In genomic region chr22:29081499-29082236, GRCh38 we compare ENCODE assay signal across 28 cellular contexts. TPM values are rescaled to one million over a fixed set of nuclear protein-coding genes. Genes with fewer than 3 reads are reported as not detected.
DNase-seq lines count a peak whose midpoint lies in the region; ATAC-seq and TF ChIP-seq lines count a peak whose summit lies in the region.
"Had no signal": no experiment of that assay in that cellular context is flagged by ENCODE, and none has a peak within 500 bp of the region (broad histone marks: within the 10 kb centered on the region; RNA-seq: fewer than 3 reads in every experiment).

No MANE protein-coding gene starts in this region.

- DNase-seq in NCI-H82 (lab: John Stamatoyannopoulos, UW), result peak; percentile 46
- DNase-seq in NCI-H82 treated with DMSO at 0.1 percent for 48 hours (lab: John Stamatoyannopoulos, UW; ENCODE audit: unreplicated experiment), result no peak
- no peak for DNase-seq in esophagus muscularis mucosa (ENCODE audit: extremely low spot score)
- DNase-seq in left lung, result no peak
- DNase-seq in upper lobe of right lung, result no peak
- DNase-seq in HEK293T (ENCODE audit: extremely low spot score), result no peak
- no peak for DNase-seq in RPMI8226
- no peak for DNase-seq in endothelial cell (ENCODE audit: low spot score)
- DNase-seq: ACHN; activated CD8-positive, alpha-beta T cell treated with anti-CD3 and anti-CD28 coated beads for 36 hours; activated effector memory CD4-positive, alpha-beta T cell treated with anti-CD3 and anti-CD28 coated beads, Interleukin-2, amount 50 U/mL, for 16 hours; activated naive CD8-positive, alpha-beta T cell treated with anti-CD3 and anti-CD28 coated beads, Interleukin-2, amount 50 U/mL, for 24 hours; activated T-cell treated with anti-CD3 and anti-CD28 coated beads for 4 hours; DMS79; effector CD4-positive, alpha-beta T cell; gastrocnemius medialis; NCI-H1436; NCI-H774; OCI-M1; substantia nigra; uterus had no signal

- H3K27me3 ChIP-seq in esophagus muscularis mucosa (no peaks in the 10 kb centered on the region), left lung (no peaks in the 10 kb centered on the region), upper lobe of right lung (no peaks in the 10 kb centered on the region)
- H3K27me3 ChIP-seq: body of pancreas, gastrocnemius medialis, neural progenitor cell, uterus had no signal

- no peaks in the 10 kb centered on the region for H3K27me3 Mint-ChIP-seq in endothelial cell (ENCODE audit: unreplicated experiment)

- H3K27ac Mint-ChIP-seq in endothelial cell (ENCODE audit: unreplicated experiment), result no peak overlapping the region
- H3K27ac Mint-ChIP-seq: activated CD8-positive, alpha-beta T cell treated with anti-CD3 and anti-CD28 coated beads for 36 hours; activated naive CD8-positive, alpha-beta T cell treated with anti-CD3 and anti-CD28 coated beads, Interleukin-2, amount 50 U/mL, for 24 hours; neural progenitor cell had no signal

- H3K27ac ChIP-seq in esophagus muscularis mucosa (replicated peaks in 1 of 4) (peak overlapping the region in 3 of 4 donors; percentile 31 to 41 (median 37)), left lung (peak overlapping the region in 1 of 2 donors; percentile 48), upper lobe of right lung (peak overlapping the region; percentile 43)
- H3K27ac ChIP-seq: neural progenitor cell, prostate gland had no signal

- no peaks in the 10 kb centered on the region for H3K4me1 Mint-ChIP-seq in endothelial cell (ENCODE audit: unreplicated experiment)

- intact Hi-C loops in esophagus muscularis mucosa (cut with DNase I), result no loop called here
- intact Hi-C loops in left lung (cut with DNase I), result no loop called here
- intact Hi-C loops in upper lobe of right lung (cut with DNase I), result no loop called here

- WGBS in esophagus muscularis mucosa, result 64% methylated on average over 3 of the region's 3 CpGs

- H3K4me1 ChIP-seq in esophagus muscularis mucosa (peaks cover 10 to 23% (median 16%) of the 10 kb centered on the region in 4 donors), left lung (peaks cover 3 to 45% of the 10 kb centered on the region in 2 donors), upper lobe of right lung (peaks cover 34% of the 10 kb centered on the region)
- H3K4me1 ChIP-seq: uterus had no signal

- ATAC-seq in left lung (peak; percentile 28), upper lobe of right lung (no peak)
- ATAC-seq: activated CD4-positive, CD25-positive, alpha-beta regulatory T cell treated with anti-CD3 and anti-CD28 coated beads, Interleukin-2, amount 50 U/mL, for 24 hours; activated CD8-positive, alpha-beta T cell treated with anti-CD3 and anti-CD28 coated beads for 36 hours; activated naive CD8-positive, alpha-beta T cell treated with anti-CD3 and anti-CD28 coated beads, Interleukin-2, amount 50 U/mL, for 24 hours; body of pancreas had no signal

- CTCF ChIA-PET in HEK293T (lab: Yijun Ruan, JAX), result interaction anchor here (0.6 to 0.9 kb wide), 2 partner anchors 23 to 422 kb away, joined by 3 to 4 read pairs; no protein-coding TSS in a partner anchor

- no peak overlapping the region for H3K4me3 Mint-ChIP-seq in endothelial cell (ENCODE audit: unreplicated experiment)
- H3K4me3 Mint-ChIP-seq: activated CD8-positive, alpha-beta T cell treated with anti-CD3 and anti-CD28 coated beads for 36 hours; activated naive CD8-positive, alpha-beta T cell treated with anti-CD3 and anti-CD28 coated beads, Interleukin-2, amount 50 U/mL, for 24 hours; neural progenitor cell had no signal

- no peak for TF ChIP-seq POLR2A in esophagus muscularis mucosa (IDR thresholded peaks at IDR 0.05; ENCODE audit: low read depth)

- H3K36me3 Mint-ChIP-seq in endothelial cell (ENCODE audit: low read depth, unreplicated experiment), result no peaks in the 10 kb centered on the region
- H3K36me3 Mint-ChIP-seq: neural progenitor cell had no signal

- POLR2A ChIA-PET in HEK293T (lab: Yijun Ruan, JAX), result no interaction called here

- H3K36me3 ChIP-seq in esophagus muscularis mucosa (no peaks in the 10 kb centered on the region), left lung (no peaks in the 10 kb centered on the region), upper lobe of right lung (no peaks in the 10 kb centered on the region)
- H3K36me3 ChIP-seq: gastrocnemius medialis, neural progenitor cell, prostate gland, uterus had no signal

- H3K9me3 ChIP-seq in esophagus muscularis mucosa (no peaks in the 10 kb centered on the region), left lung (no peaks in the 10 kb centered on the region), upper lobe of right lung (no peaks in the 10 kb centered on the region)
- H3K9me3 ChIP-seq: body of pancreas, gastrocnemius medialis, prostate gland, uterus had no signal

- no peaks in the 10 kb centered on the region for H3K9me3 Mint-ChIP-seq in endothelial cell (ENCODE audit: unreplicated experiment)
- H3K9me3 Mint-ChIP-seq: activated CD8-positive, alpha-beta T cell treated with anti-CD3 and anti-CD28 coated beads for 36 hours; activated naive CD8-positive, alpha-beta T cell treated with anti-CD3 and anti-CD28 coated beads, Interleukin-2, amount 50 U/mL, for 24 hours; neural progenitor cell had no signal

- H3K4me3 ChIP-seq in esophagus muscularis mucosa (no peak overlapping the region), left lung (no peak overlapping the region), upper lobe of right lung (no peak overlapping the region)
- H3K4me3 ChIP-seq: body of pancreas, gastrocnemius medialis, lung, neural progenitor cell, prostate gland, uterus had no signal

- no peak for TF ChIP-seq CTCF in esophagus muscularis mucosa (IDR thresholded peaks at IDR 0.05)
- TF ChIP-seq CTCF in left lung (IDR thresholded peaks at IDR 0.05), result no peak
- no peak for TF ChIP-seq CTCF in upper lobe of right lung (IDR thresholded peaks at IDR 0.05)
- no peak for TF ChIP-seq CTCF in endothelial cell (IDR thresholded peaks at IDR 0.05; ENCODE audit: unreplicated experiment)

- TF ChIP-seq EP300 in esophagus muscularis mucosa (IDR thresholded peaks at IDR 0.05), result no peak

TF ChIP-seq in HEK293T, 16 proteins besides CTCF, POLR2A, EP300 and RAD21:
- TF ChIP-seq LEF1 (IDR thresholded peaks at IDR 0.05; ENCODE audit: borderline replicate concordance) (no peak), FOXK2 (IDR thresholded peaks at IDR 0.05) (no peak), HDGF (IDR thresholded peaks at IDR 0.05; ENCODE audit: borderline replicate concordance) (no peak), ELF4 (IDR thresholded peaks at IDR 0.05) (no peak), SUZ12 (IDR thresholded peaks at IDR 0.05) (no peak), FOXA1 (IDR thresholded peaks at IDR 0.05) (no peak), SP1 (IDR thresholded peaks at IDR 0.05) (no peak), TARDBP (IDR thresholded peaks at IDR 0.05) (no peak), BHLHE40 (IDR thresholded peaks at IDR 0.05; ENCODE audit: borderline replicate concordance) (no peak), NFRKB (IDR thresholded peaks at IDR 0.05) (no peak), ARNT (IDR thresholded peaks at IDR 0.05) (no peak), FOXM1 (IDR thresholded peaks at IDR 0.05; ENCODE audit: borderline replicate concordance) (no peak), L3MBTL2 (conservative IDR thresholded peaks at IDR 0.05) (no peak), ZNF384 (IDR thresholded peaks at IDR 0.05) (no peak), CTBP1 (IDR thresholded peaks at IDR 0.05; ENCODE audit: borderline replicate concordance) (no peak)
- TF ChIP-seq, protein P1, sequence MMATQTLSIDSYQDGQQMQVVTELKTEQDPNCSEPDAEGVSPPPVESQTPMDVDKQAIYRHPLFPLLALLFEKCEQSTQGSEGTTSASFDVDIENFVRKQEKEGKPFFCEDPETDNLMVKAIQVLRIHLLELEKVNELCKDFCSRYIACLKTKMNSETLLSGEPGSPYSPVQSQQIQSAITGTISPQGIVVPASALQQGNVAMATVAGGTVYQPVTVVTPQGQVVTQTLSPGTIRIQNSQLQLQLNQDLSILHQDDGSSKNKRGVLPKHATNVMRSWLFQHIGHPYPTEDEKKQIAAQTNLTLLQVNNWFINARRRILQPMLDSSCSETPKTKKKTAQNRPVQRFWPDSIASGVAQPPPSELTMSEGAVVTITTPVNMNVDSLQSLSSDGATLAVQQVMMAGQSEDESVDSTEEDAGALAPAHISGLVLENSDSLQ (IDR thresholded peaks at IDR 0.05), result no peak

RNA-seq across cellular contexts. Expression of gene KREMEN1, which starts 8.8 kb away (rescaled TPM):
- 10 to 100 TPM in 3 of 4 donors, 1 to 10 TPM in 1; 8.7 to 14.6 (median 12.4) TPM for total RNA-seq in esophagus muscularis mucosa
- 10 to 100 TPM; 24.6 to 42.3 TPM for total RNA-seq in left lung
- total RNA-seq in upper lobe of right lung, result 23.3 TPM
- total RNA-seq in endothelial cell (ENCODE audit: unreplicated experiment), result 3.1 TPM

RNA-seq across cellular contexts. Expression of gene C22orf31, which starts 20.0 kb away (rescaled TPM):
- not detected for total RNA-seq in esophagus muscularis mucosa
- under 1 TPM in 1 of 2 donors, not detected in 1; 0.29 TPM for total RNA-seq in left lung
- total RNA-seq in upper lobe of right lung, result not detected
- not detected for total RNA-seq in endothelial cell (ENCODE audit: unreplicated experiment)
- total RNA-seq: activated CD8-positive, alpha-beta T cell treated with anti-CD3 and anti-CD28 coated beads for 36 hours; body of pancreas; epithelial cell of proximal tubule; gastrocnemius medialis; lung; MCF 10A; uterus had no signal
